ENCODE assay signal across 8 cellular contexts in genomic region chr19:38164526-38164925, GRCh38.
"Had no signal": no experiment of that assay in that cellular context is flagged by ENCODE, and none has a peak within 500 bp of the region (broad histone marks: within the 10 kb centered on the region; RNA-seq: fewer than 3 reads in every experiment).

No MANE protein-coding gene starts in this region.

- H3K27ac ChIP-seq: HL-60 had no signal

- H3K4me3 ChIP-seq: K562 had no signal

- ATAC-seq: K562 had no signal

- DNase-seq: GOT3, H9, HCEC 1CT, HFFc6, IMR-90, KG1 had no signal
